Comparison of ENCODE assay signal across 2 cellular contexts in genomic region chr5:173499471-173500212, GRCh38.
TF ChIP-seq lines count a peak whose summit lies in the region.

No MANE protein-coding gene starts in this region.

TF ChIP-seq in IMR-90, 13 proteins besides CTCF, POLR2A, EP300 and RAD21 (continued from another document):
- no peak for TF ChIP-seq BHLHE40 (IDR thresholded peaks at IDR 0.05; ENCODE audit: low read depth, low read length)
- no peak for TF ChIP-seq NFE2L2 (IDR thresholded peaks at IDR 0.05; ENCODE audit: low read depth, low read length)
- no peak for TF ChIP-seq CHD1 (IDR thresholded peaks at IDR 0.05; ENCODE audit: low read depth, low read length)
- no peak for TF ChIP-seq MAFK (IDR thresholded peaks at IDR 0.05; ENCODE audit: low read depth, low read length)
- no peak for TF ChIP-seq MAZ (IDR thresholded peaks at IDR 0.05; ENCODE audit: borderline replicate concordance, low read depth, low read length)
- TF ChIP-seq MXI1 (IDR thresholded peaks at IDR 0.05; ENCODE audit: borderline replicate concordance, low read depth, low read length): no peak
- no peak for TF ChIP-seq RCOR1 (IDR thresholded peaks at IDR 0.05; ENCODE audit: insufficient replicate concordance, low read length)
- TF ChIP-seq RFX5 (IDR thresholded peaks at IDR 0.05; ENCODE audit: low read depth, low read length): no peak
- TF ChIP-seq CEBPB (IDR thresholded peaks at IDR 0.05; ENCODE audit: low read depth, low read length): no peak
- no peak for TF ChIP-seq USF2 (IDR thresholded peaks at IDR 0.05; ENCODE audit: low read depth, low read length)

TF ChIP-seq in HEK293T, 16 proteins besides CTCF, POLR2A, EP300 and RAD21 (continued from another document):
- TF ChIP-seq PKNOX1 (IDR thresholded peaks at IDR 0.05) (no peak), ZNF384 (IDR thresholded peaks at IDR 0.05) (no peak)
